In genomic region chr4:145492376-145492775, GRCh38 we compare ENCODE assay signal across 26 cellular contexts. TPM values are rescaled to one million over a fixed set of nuclear protein-coding genes. Genes with fewer than 3 reads are reported as not detected.
"Had no signal": no experiment of that assay in that cellular context is flagged by ENCODE, and none has a peak within 500 bp of the region (broad histone marks: within the 10 kb centered on the region; RNA-seq: fewer than 3 reads in every experiment).

No MANE protein-coding gene starts in this region.

- DNase-seq: cortex of kidney; effector memory CD8-positive, alpha-beta T cell; foreskin fibroblast; gastrocnemius medialis; head of caudate nucleus; kidney; left lung; mesenchymal stem cell; midbrain; naive thymus-derived CD8-positive, alpha-beta T cell; nephron progenitor cell; nucleus accumbens; right cardiac atrium; sigmoid colon; spleen; stimulated activated CD4-positive, alpha-beta T cell treated with anti-CD3 and anti-CD28 coated beads, Interleukin-4, amount 100 ng/mL, for 4 hours; stimulated activated naive CD8-positive, alpha-beta T cell treated with anti-CD3 and anti-CD28 coated beads, Interleukin-15, Interleukin-2, amounts not matched to agents 100 U/mL and 50 U/mL, for 24 hours; substantia nigra; testis; tibial artery; upper lobe of left lung had no signal

- H3K27ac Mint-ChIP-seq: effector memory CD8-positive, alpha-beta T cell; naive thymus-derived CD8-positive, alpha-beta T cell; stimulated activated memory B cell treated with anti-CD40 and anti-IgM and Interleukin-4, amounts not matched to agents 10 μg/mL and 1 μg/mL and 100 μg/mL, for 72 hours had no signal

- H3K9me3 Mint-ChIP-seq: effector memory CD8-positive, alpha-beta T cell; naive thymus-derived CD8-positive, alpha-beta T cell; nephron progenitor cell; stimulated activated memory B cell treated with anti-CD40 and anti-IgM and Interleukin-4, amounts not matched to agents 10 μg/mL and 1 μg/mL and 100 μg/mL, for 72 hours had no signal

- H3K27ac ChIP-seq: epithelial cell of prostate, hepatocyte, left lung, prostate gland, sigmoid colon, testis, tibial artery had no signal

- FAIRE-seq: kidney, urothelium cell line had no signal

- H3K36me3 ChIP-seq: gastrocnemius medialis, left lung, prostate gland, sigmoid colon, spleen, tibial artery, upper lobe of left lung had no signal

- H3K9me3 ChIP-seq: gastrocnemius medialis, left lung, prostate gland, sigmoid colon, spleen, testis, tibial artery, upper lobe of left lung had no signal

- H3K4me1 ChIP-seq: prostate gland, testis had no signal

- H2AFZ ChIP-seq: hepatocyte had no signal

- H3K4me3 ChIP-seq: gastrocnemius medialis, hepatocyte, left lung, prostate gland, sigmoid colon, spleen, testis, tibial artery, upper lobe of left lung had no signal

- H3K4me3 Mint-ChIP-seq: effector memory CD8-positive, alpha-beta T cell; naive thymus-derived CD8-positive, alpha-beta T cell; nephron progenitor cell; stimulated activated memory B cell treated with anti-CD40 and anti-IgM and Interleukin-4, amounts not matched to agents 10 μg/mL and 1 μg/mL and 100 μg/mL, for 72 hours had no signal

- H3K27me3 ChIP-seq: gastrocnemius medialis, hepatocyte, left lung, sigmoid colon, testis, tibial artery, upper lobe of left lung had no signal

- H3K36me3 Mint-ChIP-seq: naive thymus-derived CD8-positive, alpha-beta T cell; stimulated activated memory B cell treated with anti-CD40 and anti-IgM and Interleukin-4, amounts not matched to agents 10 μg/mL and 1 μg/mL and 100 μg/mL, for 72 hours had no signal

- H3K4me1 Mint-ChIP-seq: stimulated activated memory B cell treated with anti-CD40 and anti-IgM and Interleukin-4, amounts not matched to agents 10 μg/mL and 1 μg/mL and 100 μg/mL, for 72 hours had no signal

- H3K4me2 ChIP-seq: hepatocyte had no signal

RNA-seq across cellular contexts. Expression of gene SMAD1, which starts 10.7 kb away (rescaled TPM):
- total RNA-seq: naive thymus-derived CD8-positive, alpha-beta T cell had no signal
